Comparison of ENCODE assay signal across 7 cellular contexts in genomic region chr7:522071-522937, GRCh38. TPM values are rescaled to one million over a fixed set of nuclear protein-coding genes. Genes with fewer than 3 reads are reported as not detected.
DNase-seq lines count a peak whose midpoint lies in the region; ATAC-seq, FAIRE-seq and TF ChIP-seq lines count a peak whose summit lies in the region.

No MANE protein-coding gene starts in this region.

- no peaks in the 10 kb centered on the region for H3K36me3 ChIP-seq in HUES6 (ENCODE audit: control insufficient read depth, insufficient read depth, low read length)
- no peaks in the 10 kb centered on the region for H3K36me3 ChIP-seq in osteoblast (ENCODE audit: insufficient read depth, low read length)

- H3K4me2 ChIP-seq in osteoblast (ENCODE audit: insufficient read depth, low read length), result peak overlapping the region; percentile 77

- ATAC-seq in GM18909 (IDR thresholded peaks at IDR 0.05; ENCODE audit: poor library complexity, unreplicated experiment), result no peak

- no peak for FAIRE-seq in GM12892 (lab: Jason Lieb, UNC)

- no peaks in the 10 kb centered on the region for H3K9me3 Mint-ChIP-seq in activated CD4-positive, alpha-beta memory T cell treated with anti-CD3 and anti-CD28 coated beads for 36 hours

- H2AFZ ChIP-seq in osteoblast (ENCODE audit: low read length), result no peak overlapping the region

- TF ChIP-seq CTCF in GM10248 (IDR thresholded peaks at IDR 0.05; ENCODE audit: control extremely low read depth, extremely low read depth, low read depth, missing control alignments), result no peak
- no peak for TF ChIP-seq CTCF in osteoblast (IDR thresholded peaks at IDR 0.05; ENCODE audit: extremely low read depth, low read depth, low read length)

- H3K9me3 ChIP-seq in HUES6 (ENCODE audit: control insufficient read depth, insufficient read depth, low read depth, low read length) (no peaks in the 10 kb centered on the region), osteoblast (ENCODE audit: low read depth, low read length) (no peaks in the 10 kb centered on the region)

- no peak overlapping the region for H3K27ac Mint-ChIP-seq in activated CD4-positive, alpha-beta memory T cell treated with anti-CD3 and anti-CD28 coated beads for 36 hours

- H3K27me3 ChIP-seq in HUES6 (ENCODE audit: control insufficient read depth, insufficient read depth, low read length) (peaks cover 60% of the 10 kb centered on the region), osteoblast (ENCODE audit: insufficient read depth, low read length) (peaks cover 21% of the 10 kb centered on the region)

- no peak for TF ChIP-seq POLR2A in GM12892 (IDR thresholded peaks at IDR 0.05; ENCODE audit: low read depth, low read length)

- H3K4me1 ChIP-seq in HUES6 (ENCODE audit: control insufficient read depth, insufficient read depth, low read length) (peaks cover 26% of the 10 kb centered on the region), osteoblast (ENCODE audit: insufficient read depth, low read length) (peaks cover 17% of the 10 kb centered on the region)

- H3K4me1 Mint-ChIP-seq in activated CD4-positive, alpha-beta memory T cell treated with anti-CD3 and anti-CD28 coated beads for 36 hours (ENCODE audit: low read depth), result peaks cover 12% of the 10 kb centered on the region

- H3K27ac ChIP-seq in HUES6 (ENCODE audit: low read depth, low read length) (no peak overlapping the region), osteoblast (ENCODE audit: low read depth, low read length) (no peak overlapping the region)

- POLR2A ChIA-PET in GM10248 (lab: Yijun Ruan, JAX), result no interaction called here
- POLR2A ChIA-PET in activated CD4-positive, alpha-beta memory T cell treated with anti-CD3 and anti-CD28 coated beads for 36 hours (lab: Charles Lee), result no interaction called here

- CTCF ChIA-PET in GM10248 (lab: Yijun Ruan, JAX), result no interaction called here
- CTCF ChIA-PET in activated CD4-positive, alpha-beta memory T cell treated with anti-CD3 and anti-CD28 coated beads for 36 hours (lab: Charles Lee), result no interaction called here

- H3K9ac ChIP-seq in HUES6 (ENCODE audit: low read length), result peak overlapping the region; percentile 50

- intact Hi-C loops in activated CD4-positive, alpha-beta memory T cell treated with anti-CD3 and anti-CD28 coated beads for 36 hours (cut with micrococcal nuclease), result loop anchor here (5.0 kb wide), 1 partner anchor 205 kb away; the partner anchor contains the start of genes DNAAF5 and PRKAR1B

- DNase-seq in GM10248 (ENCODE audit: extremely low spot score) (peak; percentile 73), globus pallidus (ENCODE audit: low spot score) (peak; percentile 48), osteoblast (ENCODE audit: insufficient read length, low spot score, missing footprints) (peak; percentile 87), GM12892 (ENCODE audit: insufficient read length) (no peak)
- DNase-seq in activated CD4-positive, alpha-beta memory T cell treated with anti-CD3 and anti-CD28 coated beads for 36 hours, result peak; percentile 40

- H4K20me1 ChIP-seq in osteoblast (ENCODE audit: insufficient read depth, low read length), result peaks cover 12% of the 10 kb centered on the region

- peaks cover 10% of the 10 kb centered on the region for H3K79me2 ChIP-seq in osteoblast (ENCODE audit: insufficient read depth, low read length)

- H3K4me3 Mint-ChIP-seq in activated CD4-positive, alpha-beta memory T cell treated with anti-CD3 and anti-CD28 coated beads for 36 hours, result no peak overlapping the region

- H3K27me3 Mint-ChIP-seq in activated CD4-positive, alpha-beta memory T cell treated with anti-CD3 and anti-CD28 coated beads for 36 hours, result peaks cover 31% of the 10 kb centered on the region

- H3K4me3 ChIP-seq in HUES6 (ENCODE audit: low read depth, low read length) (peak overlapping the region; percentile 67), osteoblast (ENCODE audit: insufficient read depth, low read length) (peak overlapping the region; percentile 66)

- H3K36me3 Mint-ChIP-seq in activated CD4-positive, alpha-beta memory T cell treated with anti-CD3 and anti-CD28 coated beads for 36 hours, result no peaks in the 10 kb centered on the region

RNA-seq across cellular contexts. Expression of gene PDGFA, which starts 2.7 kb away (rescaled TPM):
- 1 to 10 TPM; 6.3 to 6.9 TPM for total RNA-seq in activated CD4-positive, alpha-beta memory T cell treated with anti-CD3 and anti-CD28 coated beads for 36 hours
- total RNA-seq in osteoblast, result 32.6 and 35.9 TPM in 2 replicates
- polyA plus RNA-seq in GM12892 (2012; ENCODE audit: missing spikeins), result 3.2 TPM
